Comparison of ENCODE assay signal across 22 cellular contexts in the genomic region with DNA sequence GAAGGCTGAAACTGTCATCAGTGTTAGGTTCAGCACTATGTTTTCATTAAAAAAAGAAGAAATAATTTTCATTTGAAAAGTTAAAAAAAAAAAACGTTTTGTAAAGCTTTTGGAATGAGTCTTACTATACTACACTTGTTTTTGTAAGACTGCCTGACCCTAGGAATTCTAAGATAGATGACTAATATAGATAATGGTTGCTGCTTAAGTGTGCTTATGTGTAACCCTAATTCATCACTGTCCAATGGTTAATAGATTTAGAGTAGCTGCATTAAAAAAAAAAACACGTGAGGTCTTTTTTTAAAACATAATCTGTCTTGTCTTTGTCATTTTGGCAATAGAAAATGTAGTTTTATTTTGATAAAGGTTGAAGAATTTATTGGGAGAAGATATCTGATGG.
"Had no signal": no experiment of that assay in that cellular context is flagged by ENCODE, and none has a peak within 500 bp of the region (broad histone marks: within the 10 kb centered on the region; RNA-seq: fewer than 3 reads in every experiment).

No MANE protein-coding gene starts in this region.

- H3K36me3 Mint-ChIP-seq: activated naive CD8-positive, alpha-beta T cell; naive thymus-derived CD4-positive, alpha-beta T cell; WTC11 had no signal

- H3K4me1 ChIP-seq: left lung, tibial artery, uterus had no signal

- H3K27me3 Mint-ChIP-seq: activated naive CD8-positive, alpha-beta T cell; naive thymus-derived CD4-positive, alpha-beta T cell; stimulated activated naive B cell treated with anti-CD40 and anti-IgM and Interleukin-4, amounts not matched to agents 10 μg/mL and 1 μg/mL and 100 μg/mL, for 72 hours had no signal

- H3K27me3 ChIP-seq: brain microvascular endothelial cell, left lung, neutrophil, tibial artery, uterus had no signal

- H3K4me1 Mint-ChIP-seq: naive thymus-derived CD4-positive, alpha-beta T cell; stimulated activated naive B cell treated with anti-CD40 and anti-IgM and Interleukin-4, amounts not matched to agents 10 μg/mL and 1 μg/mL and 100 μg/mL, for 72 hours had no signal

- H3K4me3 ChIP-seq: left lung, mucosa of descending colon, tibial artery, uterus had no signal

- DNase-seq: activated CD4-positive, alpha-beta T cell treated with anti-CD3 and anti-CD28 coated beads for 48 hours; activated CD8-positive, alpha-beta memory T cell treated with anti-CD3 and anti-CD28 coated beads, Interleukin-2, amount 50 U/mL, for 4 hours; activated CD8-positive, alpha-beta T cell treated with anti-CD3 and anti-CD28 coated beads, Interleukin-2, amount 10 ng/mL, durations not matched to agents 7 days and 5 days; activated gamma-delta T cell; activated T-cell treated with anti-CD3 and anti-CD28 coated beads, Interleukin-2, amount 50 U/mL, for 48 hours; amygdala; brain microvascular endothelial cell; effector CD8-positive, alpha-beta T cell; islet precursor cell; left lung; mammary epithelial cell; mucosa of descending colon; naive thymus-derived CD4-positive, alpha-beta T cell; retina; stimulated activated CD4-positive, alpha-beta T cell treated with anti-CD3 and anti-CD28 coated beads, Interleukin-2, amount 100 ng/mL, for 48 hours; stimulated activated naive B cell treated with anti-CD40 and anti-IgM and Interleukin-4, amounts not matched to agents 10 μg/mL and 1 μg/mL and 100 μg/mL, for 72 hours; T-helper 2 cell; tibial artery; uterus had no signal

- H3K36me3 ChIP-seq: brain microvascular endothelial cell, left lung, neutrophil, tibial artery, uterus had no signal

- H3K27ac ChIP-seq: brain microvascular endothelial cell, left lung, neutrophil, tibial artery, uterus had no signal

- ATAC-seq: activated CD8-positive, alpha-beta T cell treated with anti-CD3 and anti-CD28 coated beads, Interleukin-2, amount 10 ng/mL, durations not matched to agents 7 days and 5 days; left lung; mucosa of descending colon; naive thymus-derived CD4-positive, alpha-beta T cell; stimulated activated naive B cell treated with anti-CD40 and anti-IgM and Interleukin-4, amounts not matched to agents 10 μg/mL and 1 μg/mL and 100 μg/mL, for 72 hours; WTC11 had no signal

- H3K27ac Mint-ChIP-seq: activated CD8-positive, alpha-beta T cell treated with anti-CD3 and anti-CD28 coated beads, Interleukin-2, amount 10 ng/mL, durations not matched to agents 7 days and 5 days; activated naive CD8-positive, alpha-beta T cell; naive thymus-derived CD4-positive, alpha-beta T cell; stimulated activated naive B cell treated with anti-CD40 and anti-IgM and Interleukin-4, amounts not matched to agents 10 μg/mL and 1 μg/mL and 100 μg/mL, for 72 hours; WTC11 had no signal

- H3K9me3 ChIP-seq: left lung, mucosa of descending colon, neutrophil, tibial artery, uterus had no signal

- H3K4me3 Mint-ChIP-seq: activated CD8-positive, alpha-beta T cell treated with anti-CD3 and anti-CD28 coated beads, Interleukin-2, amount 10 ng/mL, durations not matched to agents 7 days and 5 days; activated naive CD8-positive, alpha-beta T cell; naive thymus-derived CD4-positive, alpha-beta T cell; stimulated activated naive B cell treated with anti-CD40 and anti-IgM and Interleukin-4, amounts not matched to agents 10 μg/mL and 1 μg/mL and 100 μg/mL, for 72 hours; WTC11 had no signal

- H3K9me3 Mint-ChIP-seq: stimulated activated naive B cell treated with anti-CD40 and anti-IgM and Interleukin-4, amounts not matched to agents 10 μg/mL and 1 μg/mL and 100 μg/mL, for 72 hours; WTC11 had no signal
